In the genomic region with DNA sequence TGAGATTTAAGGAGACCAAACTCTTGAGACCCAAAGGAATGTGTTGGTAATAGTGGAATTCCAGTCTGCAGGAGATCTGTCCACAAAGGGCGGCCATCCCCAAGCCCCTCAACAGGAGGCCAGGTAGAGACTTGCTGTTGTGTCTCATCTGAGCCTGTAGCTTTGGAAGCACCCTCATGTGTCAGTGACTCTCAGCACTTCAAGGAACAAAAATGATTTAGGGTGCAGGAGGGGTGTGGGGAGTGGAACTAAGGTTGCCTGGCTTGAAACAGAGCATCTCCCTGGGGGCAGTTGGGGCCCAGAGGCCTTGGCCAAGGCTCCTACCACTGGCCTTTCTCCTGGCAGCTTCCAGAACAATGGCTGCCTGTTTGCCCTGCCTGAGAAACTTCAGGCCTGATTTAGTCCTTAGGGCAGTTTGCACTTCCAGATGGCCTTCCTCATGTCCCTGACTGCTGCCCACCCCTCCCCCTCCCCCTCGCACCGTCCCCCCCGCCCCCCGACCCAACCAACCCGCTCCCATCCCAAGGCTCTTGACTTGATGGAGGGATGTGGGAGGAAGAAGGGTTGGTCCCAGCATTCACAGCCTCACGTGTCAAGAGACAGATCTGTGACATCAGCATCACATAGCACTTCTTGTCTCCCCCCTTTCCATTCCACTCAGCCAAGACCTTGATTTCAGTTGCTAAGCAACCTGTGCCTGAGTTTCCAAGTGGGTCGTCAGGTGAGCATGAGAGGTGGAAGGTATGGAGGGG, we compare ENCODE assay signal across 1 cellular context.
TF ChIP-seq lines count a peak whose summit lies in the region.

No MANE protein-coding gene starts in this region.

TF ChIP-seq in SK-N-SH treated with all-trans-retinoic acid at 6 μM for 48 hours, 23 proteins besides CTCF, POLR2A, EP300 and RAD21 (continued from another document):
- TF ChIP-seq, protein P1, sequence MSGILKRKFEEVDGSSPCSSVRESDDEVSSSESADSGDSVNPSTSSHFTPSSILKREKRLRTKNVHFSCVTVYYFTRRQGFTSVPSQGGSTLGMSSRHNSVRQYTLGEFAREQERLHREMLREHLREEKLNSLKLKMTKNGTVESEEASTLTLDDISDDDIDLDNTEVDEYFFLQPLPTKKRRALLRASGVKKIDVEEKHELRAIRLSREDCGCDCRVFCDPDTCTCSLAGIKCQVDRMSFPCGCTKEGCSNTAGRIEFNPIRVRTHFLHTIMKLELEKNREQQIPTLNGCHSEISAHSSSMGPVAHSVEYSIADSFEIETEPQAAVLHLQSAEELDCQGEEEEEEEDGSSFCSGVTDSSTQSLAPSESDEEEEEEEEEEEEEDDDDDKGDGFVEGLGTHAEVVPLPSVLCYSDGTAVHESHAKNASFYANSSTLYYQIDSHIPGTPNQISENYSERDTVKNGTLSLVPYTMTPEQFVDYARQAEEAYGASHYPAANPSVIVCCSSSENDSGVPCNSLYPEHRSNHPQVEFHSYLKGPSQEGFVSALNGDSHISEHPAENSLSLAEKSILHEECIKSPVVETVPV (CRISPR knock-in tag; IDR thresholded peaks at IDR 0.05) = no peak
- TF ChIP-seq PPARA (CRISPR knock-in tag; IDR thresholded peaks at IDR 0.05; ENCODE audit: borderline replicate concordance) (no peak), ESRRG (CRISPR knock-in tag; IDR thresholded peaks at IDR 0.05) (no peak), ZFP3 (CRISPR knock-in tag; IDR thresholded peaks at IDR 0.05) (no peak)
TF ChIP-seq in SK-N-SH treated with all-trans-retinoic acid at 6 μM for 48 hours: peak in this region for 0.
